ENCODE assay signal across 12 cellular contexts in genomic region chr5:119373449-119373858, GRCh38. TPM values are rescaled to one million over a fixed set of nuclear protein-coding genes. Genes with fewer than 3 reads are reported as not detected.
DNase-seq lines count a peak whose midpoint lies in the region; ATAC-seq and TF ChIP-seq lines count a peak whose summit lies in the region.
"Had no signal": no experiment of that assay in that cellular context is flagged by ENCODE, and none has a peak within 500 bp of the region (broad histone marks: within the 10 kb centered on the region; RNA-seq: fewer than 3 reads in every experiment).

No MANE protein-coding gene starts in this region.

- no peak overlapping the region for H3K27ac ChIP-seq in HEK293 (ENCODE audit: extremely low read depth, low read depth, low read length)
- no peak overlapping the region for H3K27ac ChIP-seq in GM23248
- H3K27ac ChIP-seq in upper lobe of right lung, result no peak overlapping the region

- BruUV-seq in Caco-2 (replicated peaks; lab: Mats Ljungman, UMichigan), result no TSS peak

- POLR2A ChIA-PET in HEK293 (lab: Yijun Ruan, JAX) (no interaction called here), Caco-2 (lab: Charles Lee) (no interaction called here)

- TF ChIP-seq CTCF in HEK293 (tag by site-specific recombination; IDR thresholded peaks at IDR 0.05) (no peak), Caco-2 (IDR thresholded peaks at IDR 0.05; ENCODE audit: insufficient read depth in 1 of 2, low read depth in 1 of 2, low read length in 1 of 2, severe bottlenecking in 1 of 2, unreplicated experiment in 1 of 2) (no peak), upper lobe of right lung (IDR thresholded peaks at IDR 0.05) (no peak)

- H3K4me1 Mint-ChIP-seq in activated T-cell treated with anti-CD3 and anti-CD28 coated beads, Interleukin-2, amount 50 U/mL, for 72 hours (ENCODE audit: low read depth), result peaks cover 81% of the 10 kb centered on the region
- H3K4me1 Mint-ChIP-seq in stimulated activated naive CD8-positive, alpha-beta T cell treated with anti-CD3 and anti-CD28 coated beads, Interleukin-15, amount 100 ng/mL, for 72 hours, result peaks cover 81% of the 10 kb centered on the region
- H3K4me1 Mint-ChIP-seq in Caco-2 (ENCODE audit: low read depth, unreplicated experiment), result no peaks in the 10 kb centered on the region

- peak overlapping the region in 1 of 2 donors; percentile 34 for H3K4me3 Mint-ChIP-seq in activated T-cell treated with anti-CD3 and anti-CD28 coated beads, Interleukin-2, amount 50 U/mL, for 72 hours
- H3K4me3 Mint-ChIP-seq in stimulated activated naive CD8-positive, alpha-beta T cell treated with anti-CD3 and anti-CD28 coated beads, Interleukin-15, amount 100 ng/mL, for 72 hours, result peak overlapping the region in 1 of 2 donors; percentile 0
- H3K4me3 Mint-ChIP-seq in Caco-2 (ENCODE audit: unreplicated experiment), result no peak overlapping the region

- H3K9me3 Mint-ChIP-seq in activated T-cell treated with anti-CD3 and anti-CD28 coated beads, Interleukin-2, amount 50 U/mL, for 72 hours, result peaks cover 0 to 3% of the 10 kb centered on the region in 2 donors
- H3K9me3 Mint-ChIP-seq in stimulated activated naive CD8-positive, alpha-beta T cell treated with anti-CD3 and anti-CD28 coated beads, Interleukin-15, amount 100 ng/mL, for 72 hours, result no peaks in the 10 kb centered on the region
- H3K9me3 Mint-ChIP-seq in Caco-2 (ENCODE audit: unreplicated experiment), result no peaks in the 10 kb centered on the region

- no peak overlapping the region for H3K4me2 ChIP-seq in GM23248 (ENCODE audit: unreplicated experiment)
- H3K4me2 ChIP-seq: smooth muscle cell had no signal

- H3K27me3 Mint-ChIP-seq in activated T-cell treated with anti-CD3 and anti-CD28 coated beads, Interleukin-2, amount 50 U/mL, for 72 hours (ENCODE audit: low read depth), result no peaks in the 10 kb centered on the region
- no peaks in the 10 kb centered on the region for H3K27me3 Mint-ChIP-seq in stimulated activated naive CD8-positive, alpha-beta T cell treated with anti-CD3 and anti-CD28 coated beads, Interleukin-15, amount 100 ng/mL, for 72 hours
- no peaks in the 10 kb centered on the region for H3K27me3 Mint-ChIP-seq in Caco-2 (ENCODE audit: insufficient read depth, unreplicated experiment)

- peaks cover 10 to 36% of the 10 kb centered on the region in 2 donors for H3K36me3 Mint-ChIP-seq in activated T-cell treated with anti-CD3 and anti-CD28 coated beads, Interleukin-2, amount 50 U/mL, for 72 hours (ENCODE audit: insufficient read depth in 2 of 2)
- no peaks in the 10 kb centered on the region for H3K36me3 Mint-ChIP-seq in Caco-2 (ENCODE audit: insufficient read depth, unreplicated experiment)

- peaks cover 10% of the 10 kb centered on the region; the same call in 1 of the 2 replicates for H3F3A ChIP-seq in GM23248 (ENCODE audit: insufficient read depth)

- H3K9me3 ChIP-seq in HEK293 (ENCODE audit: control insufficient read depth, insufficient read depth, low read depth, low read length) (no peaks in the 10 kb centered on the region), GM23248 (ENCODE audit: low read depth) (no peaks in the 10 kb centered on the region), Caco-2 (no peaks in the 10 kb centered on the region), upper lobe of right lung (no peaks in the 10 kb centered on the region)
- H3K9me3 ChIP-seq: MG63 had no signal

- ATAC-seq in activated T-cell treated with anti-CD3 and anti-CD28 coated beads, Interleukin-2, amount 50 U/mL, for 72 hours (replicated peaks in 1 of 2), result peak; percentile 26 to 34
- ATAC-seq in HG03442 (IDR thresholded peaks at IDR 0.05; ENCODE audit: unreplicated experiment) (peak; percentile 66), upper lobe of right lung (no peak)
- ATAC-seq in stimulated activated naive CD8-positive, alpha-beta T cell treated with anti-CD3 and anti-CD28 coated beads, Interleukin-15, amount 100 ng/mL, for 72 hours, result peak; percentile 59

- peak overlapping the region; percentile 43 for H3K27ac Mint-ChIP-seq in activated T-cell treated with anti-CD3 and anti-CD28 coated beads, Interleukin-2, amount 50 U/mL, for 72 hours
- peak overlapping the region; percentile 0 to 48 for H3K27ac Mint-ChIP-seq in stimulated activated naive CD8-positive, alpha-beta T cell treated with anti-CD3 and anti-CD28 coated beads, Interleukin-15, amount 100 ng/mL, for 72 hours
- no peak overlapping the region for H3K27ac Mint-ChIP-seq in Caco-2 (ENCODE audit: unreplicated experiment)

- H2AFZ ChIP-seq in GM23248, result no peak overlapping the region

- intact Hi-C loops in Caco-2 (cut with micrococcal nuclease; ENCODE audit: unreplicated experiment), result no loop called here
- intact Hi-C loops in upper lobe of right lung (cut with DNase I), result no loop called here

- in situ Hi-C loops in GM23248 (cut with MboI), result no loop called here

- WGBS in GM23248 (ENCODE audit: low coverage in 1 of 2, low lambda C conversion rate in 2 of 2, missing lambda C conversion rate in 2 of 2), 2 experiments, result 98 to 100% methylated on average over 4 of the region's 4 CpGs

- H3K4me1 ChIP-seq in HEK293 (ENCODE audit: control insufficient read depth, insufficient read depth, low read length), result peaks cover 3% of the 10 kb centered on the region
- H3K4me1 ChIP-seq in GM23248 (ENCODE audit: insufficient read depth), result peaks cover 22% of the 10 kb centered on the region
- peaks cover 2% of the 10 kb centered on the region for H3K4me1 ChIP-seq in Caco-2
- H3K4me1 ChIP-seq in upper lobe of right lung, result peaks cover 3% of the 10 kb centered on the region

- H3K36me3 ChIP-seq in HEK293 (ENCODE audit: control insufficient read depth in 2 of 2, insufficient read depth in 1 of 2, low read length in 2 of 2) (no peaks in the 10 kb centered on the region), GM23248 (ENCODE audit: low read depth) (no peaks in the 10 kb centered on the region), Caco-2 (ENCODE audit: control insufficient read depth, insufficient read depth, low read length) (no peaks in the 10 kb centered on the region), upper lobe of right lung (no peaks in the 10 kb centered on the region)
- H3K36me3 ChIP-seq: MG63 had no signal

- H3K4me3 ChIP-seq in HEK293 (ENCODE audit: low read depth, low read length) (no peak overlapping the region), GM23248 (no peak overlapping the region), Caco-2 (ENCODE audit: low read depth, low read length) (no peak overlapping the region), upper lobe of right lung (no peak overlapping the region)
- H3K4me3 ChIP-seq: MG63, smooth muscle cell had no signal

- no peaks in the 10 kb centered on the region for H3K27me3 ChIP-seq in GM23248 (replicated peaks; ENCODE audit: insufficient read depth)
- H3K27me3 ChIP-seq in Caco-2 (replicated peaks; ENCODE audit: control insufficient read depth, insufficient read depth, low read length), result no peaks in the 10 kb centered on the region
- no peaks in the 10 kb centered on the region for H3K27me3 ChIP-seq in upper lobe of right lung
- H3K27me3 ChIP-seq: MG63 had no signal

- no peaks in the 10 kb centered on the region for H4K20me1 ChIP-seq in GM23248 (ENCODE audit: insufficient read depth)

- H3K79me2 ChIP-seq in GM23248 (ENCODE audit: insufficient read depth), result peaks cover 17% of the 10 kb centered on the region

- H3K9ac ChIP-seq in GM23248, result no peak overlapping the region

- no peaks in the 10 kb centered on the region for H3K9me2 ChIP-seq in GM23248 (ENCODE audit: insufficient read depth)

- no peak for DNase-seq in activated T-cell treated with anti-CD3 and anti-CD28 coated beads, Interleukin-2, amount 50 U/mL, for 72 hours
- DNase-seq in activated T-cell treated with anti-CD3 and anti-CD28 coated beads, Interleukin-2, amount 50 U/mL, for 1 hour, result no peak
- no peak for DNase-seq in stimulated activated naive CD8-positive, alpha-beta T cell treated with anti-CD3 and anti-CD28 coated beads, Interleukin-15, amount 100 ng/mL, for 72 hours
- no peak for DNase-seq in GM23248
- no peak for DNase-seq in Caco-2
- no peak for DNase-seq in upper lobe of right lung
- DNase-seq: ACHN, hypothalamus, MG63 had no signal

- CTCF ChIA-PET in HEK293 (lab: Yijun Ruan, JAX) (interaction anchor here (1.6 kb wide), 1 partner anchor 39 kb away, joined by 12 read pairs; no protein-coding TSS in a partner anchor), Caco-2 (lab: Charles Lee) (no interaction called here)

TF ChIP-seq in HEK293, 187 proteins besides CTCF, POLR2A, EP300 and RAD21:
- TF ChIP-seq HOXC10 (CRISPR knock-in tag; IDR thresholded peaks at IDR 0.05) (no peak), SCRT2 (tag by site-specific recombination; IDR thresholded peaks at IDR 0.05) (peak; percentile 70), ZNF561 (tag by site-specific recombination; IDR thresholded peaks at IDR 0.05; ENCODE audit: borderline replicate concordance) (no peak), ZXDB (tag by site-specific recombination; IDR thresholded peaks at IDR 0.05) (no peak), ZNF521 (tag by site-specific recombination; IDR thresholded peaks at IDR 0.05) (no peak), ZNF544 (tag by site-specific recombination; IDR thresholded peaks at IDR 0.05) (no peak), SCRT1 (tag by site-specific recombination; IDR thresholded peaks at IDR 0.05; ENCODE audit: borderline replicate concordance) (peak; percentile 53; the same call in 1 of the 2 replicates), ZNF138 (tag by site-specific recombination; IDR thresholded peaks at IDR 0.05; ENCODE audit: borderline replicate concordance) (no peak)

RNA-seq across cellular contexts. Expression of gene TNFAIP8, which starts 17.6 kb away (rescaled TPM):
- total RNA-seq in activated T-cell treated with anti-CD3 and anti-CD28 coated beads, Interleukin-2, amount 50 U/mL, for 72 hours, result 100 to 1,000 TPM; 117 to 137 TPM
- total RNA-seq in GM23248 (2014; rRNA removed; shearing (Covaris generic)), result 9.9 and 14.8 TPM in 2 replicates
- 10.3 and 10.4 TPM in 2 replicates for polyA plus RNA-seq in GM23248 (2016; fragmentation: Nextera tagmentation; extraction: Ambion mirVana)
- total RNA-seq in Caco-2 (2022) (7.4 and 8.8 TPM in 2 replicates), upper lobe of right lung (22.4 TPM)
